Comparison of ENCODE assay signal across 8 cellular contexts in the genomic region with DNA sequence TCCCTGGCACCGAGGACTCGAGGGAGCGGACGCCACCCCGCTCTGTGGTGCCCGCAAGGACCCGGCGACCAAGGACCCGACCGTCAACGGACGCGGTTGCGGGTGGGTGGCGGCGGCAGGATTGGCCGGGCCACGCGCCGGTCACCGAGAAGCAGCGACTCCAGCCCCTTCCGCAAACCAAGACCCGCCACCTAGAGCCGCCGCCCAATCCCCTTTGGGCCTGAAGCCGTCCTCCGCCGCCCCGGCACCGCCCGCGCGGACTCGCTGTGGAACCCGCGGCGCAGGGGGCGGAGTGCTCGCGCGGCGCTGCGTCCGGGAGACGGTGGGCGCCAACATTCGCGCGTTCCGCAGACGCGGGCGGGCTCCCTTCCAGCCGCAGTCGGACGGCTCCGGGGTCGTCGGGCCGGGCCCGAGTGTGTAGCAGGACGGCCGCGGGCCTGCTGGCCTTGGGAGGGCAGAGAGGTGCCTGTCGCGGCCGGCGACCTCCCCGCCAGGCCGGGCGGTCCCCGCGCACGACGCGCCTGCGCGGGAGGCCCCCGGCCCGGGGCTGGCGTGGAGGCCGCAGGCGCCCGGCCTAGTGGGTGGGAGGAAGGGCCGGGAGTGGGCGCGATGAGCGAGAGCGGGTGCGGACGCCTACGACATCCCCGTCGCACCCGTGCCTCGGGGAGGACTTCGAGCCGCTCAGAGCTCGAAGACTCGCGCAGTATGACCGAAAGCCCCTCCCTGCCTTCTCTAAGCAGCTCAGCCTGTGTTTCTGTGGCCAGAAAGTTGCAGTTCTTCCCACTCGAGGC. TPM values are rescaled to one million over a fixed set of nuclear protein-coding genes. Genes with fewer than 3 reads are reported as not detected.
DNase-seq lines count a peak whose midpoint lies in the region; ATAC-seq and TF ChIP-seq lines count a peak whose summit lies in the region.

Gene FAM228B (plus strand): TSS at position 258 of the 791 bp plus-strand sequence. CDS start 893 bp downstream, outside the sequence.
Gene PFN4 (minus strand): TSS at position 123 of the 791 bp plus-strand sequence. CDS start 799 bp downstream, outside the sequence.

- peaks cover 5% of the 10 kb centered on the region for H3K36me3 Mint-ChIP-seq in activated CD4-positive, alpha-beta T cell treated with anti-CD3 and anti-CD28 coated beads, Interleukin-2, amount 10 ng/mL, durations not matched to agents 7 days and 5 days (ENCODE audit: low read depth)

- POLR2A ChIA-PET in BJ (lab: Charles Lee) = no interaction called here
- POLR2A ChIA-PET in activated CD4-positive, alpha-beta T cell treated with anti-CD3 and anti-CD28 coated beads, Interleukin-2, amount 10 ng/mL, durations not matched to agents 7 days and 5 days (lab: Charles Lee) = no interaction called here

- H3K4me1 Mint-ChIP-seq in activated CD4-positive, alpha-beta T cell treated with anti-CD3 and anti-CD28 coated beads, Interleukin-2, amount 10 ng/mL, durations not matched to agents 7 days and 5 days = peaks cover 17% of the 10 kb centered on the region

- peak; percentile 89 for TF ChIP-seq POLR2A in GM19099 (IDR thresholded peaks at IDR 0.05; ENCODE audit: extremely low read depth, insufficient read length, low read depth)
- peak; percentile 80 for TF ChIP-seq POLR2A in right lobe of liver (IDR thresholded peaks at IDR 0.05)

- WGBS in right lobe of liver (ENCODE audit: insufficient coverage, low coverage, low lambda C conversion rate, missing lambda C conversion rate) = 0% methylated on average over 4 of the region's 104 CpGs

- H3K27ac ChIP-seq in right lobe of liver = peak within 1 kb of the TSS; percentile 65 to 72 (median 68)

- intact Hi-C loops in right lobe of liver (cut with DNase I) = no loop called here

- H3K27me3 ChIP-seq in BJ (ENCODE audit: control insufficient read depth, insufficient read depth, low read length) (no peaks in the 10 kb centered on the region), right lobe of liver (no peaks in the 10 kb centered on the region)

- ATAC-seq in HG03342 (IDR thresholded peaks at IDR 0.05; ENCODE audit: unreplicated experiment) = peak; percentile 85
- ATAC-seq in right lobe of liver = peak; percentile 97 to 99 (median 98)

- H3K9me3 ChIP-seq in right lobe of liver = no peaks in the 10 kb centered on the region

- peak within 1 kb of the TSS; percentile 89 for H3K27ac Mint-ChIP-seq in activated CD4-positive, alpha-beta T cell treated with anti-CD3 and anti-CD28 coated beads, Interleukin-2, amount 10 ng/mL, durations not matched to agents 7 days and 5 days

- no peak for DNase-seq in BJ (ENCODE audit: low read depth)
- DNase-seq in NCI-H446 treated with DMSO at 0.1 percent for 48 hours (lab: John Stamatoyannopoulos, UW) = peak; percentile 41
- peak; percentile 68 for DNase-seq in activated CD4-positive, alpha-beta T cell treated with anti-CD3 and anti-CD28 coated beads, Interleukin-2, amount 10 ng/mL, durations not matched to agents 7 days and 5 days
- DNase-seq in dermis blood vessel endothelial cell = peak; percentile 86
- DNase-seq in right lobe of liver = peak; percentile 88 to 92 (median 91)
- peak; percentile 47 to 57 for DNase-seq in stimulated activated CD4-positive, alpha-beta T cell treated with anti-CD3 and anti-CD28 coated beads, Interleukin-4, amount 100 ng/mL, for 4 hours

- H3K27me3 Mint-ChIP-seq in activated CD4-positive, alpha-beta T cell treated with anti-CD3 and anti-CD28 coated beads, Interleukin-2, amount 10 ng/mL, durations not matched to agents 7 days and 5 days = peaks cover 3% of the 10 kb centered on the region

- H3K36me3 ChIP-seq in BJ (ENCODE audit: control insufficient read depth, insufficient read depth, low read length) (no peaks in the 10 kb centered on the region), right lobe of liver (no peaks in the 10 kb centered on the region)

- H3K9me3 Mint-ChIP-seq in activated CD4-positive, alpha-beta T cell treated with anti-CD3 and anti-CD28 coated beads, Interleukin-2, amount 10 ng/mL, durations not matched to agents 7 days and 5 days = no peaks in the 10 kb centered on the region

- H3K4me3 Mint-ChIP-seq in activated CD4-positive, alpha-beta T cell treated with anti-CD3 and anti-CD28 coated beads, Interleukin-2, amount 10 ng/mL, durations not matched to agents 7 days and 5 days = peak within 1 kb of the TSS; percentile 79

- H3K4me1 ChIP-seq in right lobe of liver = no peaks in the 10 kb centered on the region

- CTCF ChIA-PET in BJ (lab: Yijun Ruan, JAX) = interaction anchor here (1.0 to 2.5 kb wide), 5 partner anchors 10 to 63 kb away, joined by 3 to 17 read pairs (median 3); partner anchors contain the start of gene TP53I3
- CTCF ChIA-PET in activated CD4-positive, alpha-beta T cell treated with anti-CD3 and anti-CD28 coated beads, Interleukin-2, amount 10 ng/mL, durations not matched to agents 7 days and 5 days (lab: Charles Lee) = interaction anchor here (0.6 to 2.5 kb wide), 5 partner anchors 9 to 249 kb away, joined by 3 to 6 read pairs (median 4); partner anchors contain the start of gene TP53I3

- TF ChIP-seq CTCF in BJ (IDR thresholded peaks at IDR 0.05; ENCODE audit: insufficient read depth, low read depth, low read length) (no peak), right lobe of liver (IDR thresholded peaks at IDR 0.05) (no peak)

- H3K4me3 ChIP-seq in BJ (ENCODE audit: low read depth, low read length) (peak within 1 kb of the TSS; percentile 82), right lobe of liver (peak within 1 kb of the TSS; percentile 53 to 74 (median 73))

RNA-seq across cellular contexts. Expression of gene FAM228B, which starts in this region (rescaled TPM):
- polyA plus RNA-seq in BJ (2011; rRNA removed) = 4.2 and 7.6 TPM in 2 replicates
- 2.8 and 6.2 TPM in 2 replicates for polyA minus RNA-seq in BJ (2011; rRNA and poly(A)+ RNA removed)
- total RNA-seq in activated CD4-positive, alpha-beta T cell treated with anti-CD3 and anti-CD28 coated beads, Interleukin-2, amount 10 ng/mL, durations not matched to agents 7 days and 5 days = 1 to 10 TPM; 7.9 to 8.7 TPM
- total RNA-seq in dermis blood vessel endothelial cell (5.2 and 11.6 TPM in 2 replicates), right lobe of liver (1 to 10 TPM; 2.8 to 4.6 (median 3.7) TPM)

RNA-seq across cellular contexts. Expression of gene PFN4, which starts in this region (rescaled TPM):
- polyA plus RNA-seq in BJ (2011; rRNA removed) = 0.40 and 0.65 TPM in 2 replicates
- polyA minus RNA-seq in BJ (2011; rRNA and poly(A)+ RNA removed) = 0.28 TPM in 1 of 2 replicates, not detected in the other
- not detected for total RNA-seq in activated CD4-positive, alpha-beta T cell treated with anti-CD3 and anti-CD28 coated beads, Interleukin-2, amount 10 ng/mL, durations not matched to agents 7 days and 5 days
- total RNA-seq in dermis blood vessel endothelial cell (0.23 and 1.7 TPM in 2 replicates), right lobe of liver (under 1 TPM in 4 of 6 experiments, not detected in 2; 0.22 to 0.66 (median 0.30) TPM)
